ENCODE assay signal across 9 cellular contexts in genomic region chr4:162891788-162892707, GRCh38.
DNase-seq lines count a peak whose midpoint lies in the region; ATAC-seq and TF ChIP-seq lines count a peak whose summit lies in the region.
"Had no signal": no experiment of that assay in that cellular context is flagged by ENCODE, and none has a peak within 500 bp of the region (broad histone marks: within the 10 kb centered on the region; RNA-seq: fewer than 3 reads in every experiment).

No MANE protein-coding gene starts in this region.

- peak; percentile 44 for DNase-seq in choroid plexus epithelial cell (ENCODE audit: low read depth)
- DNase-seq in NCI-H226, result no peak
- no peak for DNase-seq in NCI-H1694 (lab: John Stamatoyannopoulos, UW)
- no peak for DNase-seq in Calu3
- DNase-seq in NCI-H2171 (lab: John Stamatoyannopoulos, UW), result no peak
- DNase-seq: heart left ventricle had no signal

- TF ChIP-seq CTCF in choroid plexus epithelial cell (conservative IDR thresholded peaks at IDR 0.05; ENCODE audit: low read depth, low read length) (no peak), Calu3 (IDR thresholded peaks at IDR 0.05; ENCODE audit: unreplicated experiment) (no peak)

- H3K4me3 ChIP-seq in choroid plexus epithelial cell (ENCODE audit: low read depth, low read length), result no peak overlapping the region
- H3K4me3 ChIP-seq: heart left ventricle had no signal

- H3K9me3 Mint-ChIP-seq in Calu3 (ENCODE audit: low read depth, unreplicated experiment), result peaks cover 2% of the 10 kb centered on the region

- no TSS peak for BruUV-seq in Calu3 (replicated peaks; lab: Mats Ljungman, UMichigan)

- CTCF ChIA-PET in Calu3 (lab: Charles Lee), result interaction anchor here (0.7 kb wide), 1 partner anchor 60 kb away, joined by 5 read pairs; no protein-coding TSS in a partner anchor

- no peaks in the 10 kb centered on the region for H3K27me3 Mint-ChIP-seq in Calu3 (ENCODE audit: unreplicated experiment)

- H3K27ac Mint-ChIP-seq in Calu3 (ENCODE audit: unreplicated experiment), result no peak overlapping the region

- no peak overlapping the region for H3K4me3 Mint-ChIP-seq in Calu3 (ENCODE audit: low read depth, unreplicated experiment)

- intact Hi-C loops in Calu3 (cut with micrococcal nuclease; ENCODE audit: unreplicated experiment), result no loop called here

- no peaks in the 10 kb centered on the region for H3K36me3 Mint-ChIP-seq in Calu3 (ENCODE audit: insufficient read depth, unreplicated experiment)

- ATAC-seq in GM18502 (IDR thresholded peaks at IDR 0.05; ENCODE audit: poor library complexity, unreplicated experiment) (peak; percentile 99), GM21529 (IDR thresholded peaks at IDR 0.05; ENCODE audit: unreplicated experiment) (peak; percentile 100), HG03460 (IDR thresholded peaks at IDR 0.05; ENCODE audit: unreplicated experiment) (peak; percentile 98)
- ATAC-seq: heart left ventricle had no signal

- no peaks in the 10 kb centered on the region for H3K4me1 Mint-ChIP-seq in Calu3 (ENCODE audit: low read depth, unreplicated experiment)
